Comparison of ENCODE assay signal across 13 cellular contexts in genomic region chr16:1745900-1746692, GRCh38. TPM values are rescaled to one million over a fixed set of nuclear protein-coding genes. Genes with fewer than 3 reads are reported as not detected.
DNase-seq lines count a peak whose midpoint lies in the region; TF ChIP-seq lines count a peak whose summit lies in the region.
"Had no signal": no experiment of that assay in that cellular context is flagged by ENCODE, and none has a peak within 500 bp of the region (broad histone marks: within the 10 kb centered on the region; RNA-seq: fewer than 3 reads in every experiment).

No MANE protein-coding gene starts in this region.

- H3K4me3 ChIP-seq in AG04450 (ENCODE audit: low read depth, low read length): no peak overlapping the region

- no peaks in the 10 kb centered on the region; the same call in 1 of the 2 replicates for H3K9me3 ChIP-seq in AG04450 (ENCODE audit: control insufficient read depth, insufficient read depth, low read length)
- H3K9me3 ChIP-seq: BE2C had no signal

- H3K4me1 Mint-ChIP-seq in chondrocyte (ENCODE audit: low read depth): peaks cover 29% of the 10 kb centered on the region
- H3K4me1 Mint-ChIP-seq in nephron: no peaks in the 10 kb centered on the region
- H3K4me1 Mint-ChIP-seq in activated T-helper 1 cell treated with anti-CD3 and anti-CD28 coated beads, Interleukin-12 subunit alpha, Interleukin-12 subunit beta, Interleukin-2, Interleukin-4 antibody, amounts not matched to agents 30 ng/mL and 10 ng/mL and 1 ng/mL, durations not matched to agents 14 hours and 24 hours and 36 hours (ENCODE audit: low read depth): no peaks in the 10 kb centered on the region
- H3K4me1 Mint-ChIP-seq: activated CD4-positive, alpha-beta T cell treated with anti-CD3 and anti-CD28 coated beads, Interleukin-2, amount 10 ng/mL, durations not matched to agents 7 days and 5 days had no signal

- peak overlapping the region; percentile 94 for H3K27ac ChIP-seq in AG04450 (ENCODE audit: low read depth, low read length)

- H3K27ac Mint-ChIP-seq in chondrocyte (ENCODE audit: unreplicated experiment) (peak overlapping the region; percentile 94), nephron (peak overlapping the region in 2 of 3 experiments; percentile 41 to 42)
- H3K27ac Mint-ChIP-seq in activated T-helper 1 cell treated with anti-CD3 and anti-CD28 coated beads, Interleukin-12 subunit alpha, Interleukin-12 subunit beta, Interleukin-2, Interleukin-4 antibody, amounts not matched to agents 30 ng/mL and 10 ng/mL and 1 ng/mL, durations not matched to agents 14 hours and 24 hours and 36 hours: no peak overlapping the region
- H3K27ac Mint-ChIP-seq: activated CD4-positive, alpha-beta T cell treated with anti-CD3 and anti-CD28 coated beads, Interleukin-2, amount 10 ng/mL, durations not matched to agents 7 days and 5 days; activated T-helper 2 cell treated with anti-CD3 and anti-CD28 coated beads, Interferon-gamma antibody, Interleukin-2, Interleukin-4, amounts not matched to agents 10 μg/mL and 5 μg/mL and 100 μg/mL, durations not matched to agents 14 hours and 24 hours and 36 hours had no signal

- H3K4me3 Mint-ChIP-seq in chondrocyte (ENCODE audit: unreplicated experiment): peak overlapping the region; percentile 49
- H3K4me3 Mint-ChIP-seq in nephron: no peak overlapping the region
- no peak overlapping the region for H3K4me3 Mint-ChIP-seq in activated T-helper 1 cell treated with anti-CD3 and anti-CD28 coated beads, Interleukin-12 subunit alpha, Interleukin-12 subunit beta, Interleukin-2, Interleukin-4 antibody, amounts not matched to agents 30 ng/mL and 10 ng/mL and 1 ng/mL, durations not matched to agents 14 hours and 24 hours and 36 hours
- H3K4me3 Mint-ChIP-seq: activated CD4-positive, alpha-beta T cell treated with anti-CD3 and anti-CD28 coated beads, Interleukin-2, amount 10 ng/mL, durations not matched to agents 7 days and 5 days; naive thymus-derived CD8-positive, alpha-beta T cell had no signal

- H3K9me3 Mint-ChIP-seq in chondrocyte (ENCODE audit: low read depth): no peaks in the 10 kb centered on the region
- H3K9me3 Mint-ChIP-seq in nephron: no peaks in the 10 kb centered on the region
- H3K9me3 Mint-ChIP-seq in activated T-helper 1 cell treated with anti-CD3 and anti-CD28 coated beads, Interleukin-12 subunit alpha, Interleukin-12 subunit beta, Interleukin-2, Interleukin-4 antibody, amounts not matched to agents 30 ng/mL and 10 ng/mL and 1 ng/mL, durations not matched to agents 14 hours and 24 hours and 36 hours: no peaks in the 10 kb centered on the region
- H3K9me3 Mint-ChIP-seq: activated CD4-positive, alpha-beta T cell treated with anti-CD3 and anti-CD28 coated beads, Interleukin-2, amount 10 ng/mL, durations not matched to agents 7 days and 5 days; activated T-helper 2 cell treated with anti-CD3 and anti-CD28 coated beads, Interferon-gamma antibody, Interleukin-2, Interleukin-4, amounts not matched to agents 10 μg/mL and 5 μg/mL and 100 μg/mL, durations not matched to agents 14 hours and 24 hours and 36 hours; naive thymus-derived CD8-positive, alpha-beta T cell had no signal

- TF ChIP-seq CTCF in AG04450 (IDR thresholded peaks at IDR 0.05; ENCODE audit: low read depth, low read length) (no peak), chondrocyte (IDR thresholded peaks at IDR 0.05) (no peak), nephron (IDR thresholded peaks at IDR 0.05; ENCODE audit: unreplicated experiment in 3 of 3) (no peak)

- H3K36me3 Mint-ChIP-seq in chondrocyte (ENCODE audit: low read depth) (peaks cover 12% of the 10 kb centered on the region), nephron (ENCODE audit: low read depth) (peaks cover 8% of the 10 kb centered on the region)
- H3K36me3 Mint-ChIP-seq in activated T-helper 1 cell treated with anti-CD3 and anti-CD28 coated beads, Interleukin-12 subunit alpha, Interleukin-12 subunit beta, Interleukin-2, Interleukin-4 antibody, amounts not matched to agents 30 ng/mL and 10 ng/mL and 1 ng/mL, durations not matched to agents 14 hours and 24 hours and 36 hours (ENCODE audit: low read depth): peaks cover 9% of the 10 kb centered on the region

- no peaks in the 10 kb centered on the region for H3K27me3 Mint-ChIP-seq in chondrocyte (ENCODE audit: low read depth)
- no peaks in the 10 kb centered on the region for H3K27me3 Mint-ChIP-seq in nephron (ENCODE audit: low read depth)
- H3K27me3 Mint-ChIP-seq in activated T-helper 1 cell treated with anti-CD3 and anti-CD28 coated beads, Interleukin-12 subunit alpha, Interleukin-12 subunit beta, Interleukin-2, Interleukin-4 antibody, amounts not matched to agents 30 ng/mL and 10 ng/mL and 1 ng/mL, durations not matched to agents 14 hours and 24 hours and 36 hours (ENCODE audit: insufficient read depth): no peaks in the 10 kb centered on the region
- H3K27me3 Mint-ChIP-seq: activated CD4-positive, alpha-beta T cell treated with anti-CD3 and anti-CD28 coated beads, Interleukin-2, amount 10 ng/mL, durations not matched to agents 7 days and 5 days; naive thymus-derived CD8-positive, alpha-beta T cell had no signal

- CTCF ChIA-PET in AG04450 (lab: Charles Lee): interaction anchor here (1.0 kb wide), 1 partner anchor 41 kb away, joined by 3 read pairs; the partner anchor contains the start of gene MAPK8IP3

- POLR2A ChIA-PET in AG04450 (lab: Yijun Ruan, JAX): interaction anchor here (1.1 to 1.2 kb wide), 2 partner anchors 27 to 40 kb away, joined by 4 to 5 read pairs; partner anchors contain the start of genes EME2, MAPK8IP3 and MRPS34

- DNase-seq in AG04450 (ENCODE audit: low read depth, low spot score) (peak; percentile 33), M059J (ENCODE audit: low read depth) (peak; percentile 98), chondrocyte (ENCODE audit: low spot score) (no peak), NCI-H526 (lab: John Stamatoyannopoulos, UW) (no peak), NCI-H1417 treated with DMSO at 0.1 percent for 48 hours (lab: John Stamatoyannopoulos, UW) (no peak), NCI-H1417 (lab: John Stamatoyannopoulos, UW) (no peak)
- no peak for DNase-seq in activated T-helper 1 cell treated with anti-CD3 and anti-CD28 coated beads, Interleukin-12 subunit alpha, Interleukin-12 subunit beta, Interleukin-2, Interleukin-4 antibody, amounts not matched to agents 30 ng/mL and 10 ng/mL and 1 ng/mL, durations not matched to agents 14 hours and 24 hours and 36 hours (ENCODE audit: low spot score)
- DNase-seq: activated CD4-positive, alpha-beta T cell treated with anti-CD3 and anti-CD28 coated beads, Interleukin-2, amount 10 ng/mL, durations not matched to agents 7 days and 5 days; BE2C; MV-4-11; naive thymus-derived CD8-positive, alpha-beta T cell had no signal

- intact Hi-C loops in activated T-helper 1 cell treated with anti-CD3 and anti-CD28 coated beads, Interleukin-12 subunit alpha, Interleukin-12 subunit beta, Interleukin-2, Interleukin-4 antibody, amounts not matched to agents 30 ng/mL and 10 ng/mL and 1 ng/mL, durations not matched to agents 14 hours and 24 hours and 36 hours (cut with micrococcal nuclease): no loop called here

- no peaks in the 10 kb centered on the region for H3K27me3 ChIP-seq in AG04450 (ENCODE audit: control insufficient read depth, insufficient read depth, low read length)
- H3K27me3 ChIP-seq: BE2C had no signal

RNA-seq across cellular contexts. Expression of gene NME3, which starts 25.2 kb away (rescaled TPM):
- polyA plus RNA-seq in AG04450 (2011; rRNA removed): 15.6 and 25.5 TPM in 2 replicates
- polyA minus RNA-seq in AG04450 (2011; rRNA and poly(A)+ RNA removed): 2.0 and 2.1 TPM in 2 replicates
- total RNA-seq in M059J (2014; rRNA removed; shearing (Covaris generic)): not detected in 2 replicates
- total RNA-seq in chondrocyte: 51.0 to 62.9 TPM (median 53.8 TPM) in 3 replicates
- total RNA-seq in activated T-helper 1 cell treated with anti-CD3 and anti-CD28 coated beads, Interleukin-12 subunit alpha, Interleukin-12 subunit beta, Interleukin-2, Interleukin-4 antibody, amounts not matched to agents 30 ng/mL and 10 ng/mL and 1 ng/mL, durations not matched to agents 14 hours and 24 hours and 36 hours: 49.5 and 49.9 TPM in 2 replicates

RNA-seq across cellular contexts. Expression of gene EME2, which starts 26.5 kb away (rescaled TPM):
- polyA plus RNA-seq in AG04450 (2011; rRNA removed): 2.4 and 3.1 TPM in 2 replicates
- polyA minus RNA-seq in AG04450 (2011; rRNA and poly(A)+ RNA removed): 2.4 and 2.5 TPM in 2 replicates
- total RNA-seq in M059J (2014; rRNA removed; shearing (Covaris generic)): 0.76 and 2.2 TPM in 2 replicates
- total RNA-seq in chondrocyte: 16.9 to 28.4 TPM (median 19.7 TPM) in 3 replicates
- total RNA-seq in activated T-helper 1 cell treated with anti-CD3 and anti-CD28 coated beads, Interleukin-12 subunit alpha, Interleukin-12 subunit beta, Interleukin-2, Interleukin-4 antibody, amounts not matched to agents 30 ng/mL and 10 ng/mL and 1 ng/mL, durations not matched to agents 14 hours and 24 hours and 36 hours: 31.0 and 32.7 TPM in 2 replicates

RNA-seq across cellular contexts. Expression of gene MRPS34, which starts 26.8 kb away (rescaled TPM):
- 55.8 and 62.2 TPM in 2 replicates for polyA plus RNA-seq in AG04450 (2011; rRNA removed)
- 18.3 and 18.8 TPM in 2 replicates for polyA minus RNA-seq in AG04450 (2011; rRNA and poly(A)+ RNA removed)
- 115 and 133 TPM in 2 replicates for total RNA-seq in M059J (2014; rRNA removed; shearing (Covaris generic))
- total RNA-seq in chondrocyte: 54.5 to 78.7 TPM (median 60.4 TPM) in 3 replicates
- 209 and 215 TPM in 2 replicates for total RNA-seq in activated T-helper 1 cell treated with anti-CD3 and anti-CD28 coated beads, Interleukin-12 subunit alpha, Interleukin-12 subunit beta, Interleukin-2, Interleukin-4 antibody, amounts not matched to agents 30 ng/mL and 10 ng/mL and 1 ng/mL, durations not matched to agents 14 hours and 24 hours and 36 hours

RNA-seq across cellular contexts. Expression of gene SPSB3, which starts 36.3 kb away (rescaled TPM):
- polyA plus RNA-seq in AG04450 (2011; rRNA removed): 11.0 and 13.3 TPM in 2 replicates
- polyA minus RNA-seq in AG04450 (2011; rRNA and poly(A)+ RNA removed): 8.1 and 8.4 TPM in 2 replicates
- total RNA-seq in M059J (2014; rRNA removed; shearing (Covaris generic)): 25.9 and 29.8 TPM in 2 replicates
- total RNA-seq in chondrocyte: 30.8 to 32.1 TPM (median 31.5 TPM) in 3 replicates
- total RNA-seq in activated T-helper 1 cell treated with anti-CD3 and anti-CD28 coated beads, Interleukin-12 subunit alpha, Interleukin-12 subunit beta, Interleukin-2, Interleukin-4 antibody, amounts not matched to agents 30 ng/mL and 10 ng/mL and 1 ng/mL, durations not matched to agents 14 hours and 24 hours and 36 hours: 30.3 and 30.8 TPM in 2 replicates

RNA-seq across cellular contexts. Expression of gene NUBP2, which starts 36.7 kb away (rescaled TPM):
- 20.0 and 29.2 TPM in 2 replicates for polyA plus RNA-seq in AG04450 (2011; rRNA removed)
- polyA minus RNA-seq in AG04450 (2011; rRNA and poly(A)+ RNA removed): 6.0 and 6.4 TPM in 2 replicates
- 53.7 and 86.4 TPM in 2 replicates for total RNA-seq in M059J (2014; rRNA removed; shearing (Covaris generic))
- 36.5 to 46.0 TPM (median 40.7 TPM) in 3 replicates for total RNA-seq in chondrocyte
- total RNA-seq in activated T-helper 1 cell treated with anti-CD3 and anti-CD28 coated beads, Interleukin-12 subunit alpha, Interleukin-12 subunit beta, Interleukin-2, Interleukin-4 antibody, amounts not matched to agents 30 ng/mL and 10 ng/mL and 1 ng/mL, durations not matched to agents 14 hours and 24 hours and 36 hours: 81.6 and 82.8 TPM in 2 replicates

Comparison
In these comparisons a context has a peak if more than half of its experiments do, and no peak if none do; other contexts are left out.
1. DNase-seq: peak in AG04450 (single experiment) and M059J (single experiment); none in chondrocyte (single experiment), NCI-H526 (0 of 2), activated T-helper 1 cell treated with anti-CD3 and anti-CD28 coated beads, Interleukin-12 subunit alpha, Interleukin-12 subunit beta, Interleukin-2, Interleukin-4 antibody, amounts not matched to agents 30 ng/mL and 10 ng/mL and 1 ng/mL, durations not matched to agents 14 hours and 24 hours and 36 hours (single experiment), NCI-H1417 treated with DMSO at 0.1 percent for 48 hours (single experiment) and NCI-H1417 (0 of 3).
2. RNA of gene NME3, which starts 25.2 kb away (total RNA-seq): 51.0 to 62.9 TPM in chondrocyte and 49.5 to 49.9 TPM in activated T-helper 1 cell treated with anti-CD3 and anti-CD28 coated beads, Interleukin-12 subunit alpha, Interleukin-12 subunit beta, Interleukin-2, Interleukin-4 antibody, amounts not matched to agents 30 ng/mL and 10 ng/mL and 1 ng/mL, durations not matched to agents 14 hours and 24 hours and 36 hours; not detected in M059J; every median in the first group is over 10 times any median in the second.